Comparison of ENCODE assay signal across 24 cellular contexts in the genomic region with DNA sequence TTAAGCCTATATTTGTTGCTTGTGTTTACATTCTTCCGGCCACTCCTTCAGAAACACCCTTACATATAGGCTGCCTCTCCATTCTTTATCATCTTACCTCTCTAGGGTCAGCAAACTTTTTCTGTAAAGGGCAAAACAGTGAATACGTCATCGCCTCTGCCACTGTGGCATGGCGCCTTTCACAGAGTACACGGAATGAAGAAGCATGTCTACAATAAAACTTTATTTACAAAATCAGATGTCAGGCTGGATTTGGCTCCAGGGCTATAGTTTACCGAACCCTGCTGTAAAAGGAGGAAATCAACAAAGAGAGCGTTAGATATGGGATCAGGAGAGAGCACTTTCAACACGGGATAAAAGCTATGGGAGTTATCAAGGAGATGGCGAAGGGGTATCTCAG. TPM values are rescaled to one million over a fixed set of nuclear protein-coding genes. Genes with fewer than 3 reads are reported as not detected.
"Had no signal": no experiment of that assay in that cellular context is flagged by ENCODE, and none has a peak within 500 bp of the region (broad histone marks: within the 10 kb centered on the region; RNA-seq: fewer than 3 reads in every experiment).

No MANE protein-coding gene starts in this region.

- H3K27ac ChIP-seq: epithelial cell of prostate, esophagus squamous epithelium, left lung, lower lobe of right lung, neutrophil, ovary, right atrium auricular region had no signal

- H3K4me2 ChIP-seq: smooth muscle cell had no signal

- H3K4me1 Mint-ChIP-seq: memory B cell, naive B cell had no signal

- H3K27me3 ChIP-seq: ovary had no signal

- ATAC-seq: effector memory CD8-positive, alpha-beta T cell; left lung; lower lobe of right lung had no signal

- H3K4me3 Mint-ChIP-seq: dendritic cell treated with granulocyte-macrophage colony-stimulating factor and Interleukin-4, amounts not matched to agents 40 ng/mL and 50 ng/mL, for 4 days; effector memory CD8-positive, alpha-beta T cell; immature natural killer cell; memory B cell; mesothelial cell of epicardium; naive B cell; nephron had no signal

- H3K4me3 ChIP-seq: esophagus squamous epithelium, left lung, lower lobe of right lung, ovary, right atrium auricular region, smooth muscle cell had no signal

- H3K36me3 Mint-ChIP-seq: immature natural killer cell, memory B cell, mesothelial cell of epicardium, naive B cell had no signal

- DNase-seq: effector memory CD8-positive, alpha-beta T cell; esophagus squamous epithelium; foreskin fibroblast; immature natural killer cell; left lung; lower lobe of right lung; naive B cell; ovary; stimulated activated CD4-positive, alpha-beta T cell treated with anti-CD3 and anti-CD28 coated beads, Interleukin-2, amount 100 ng/mL, for 48 hours; stimulated activated naive CD4-positive, alpha-beta T cell treated with Interleukin-2 at 50 U/mL for 16 hours; trophoblast cell had no signal

- H3K9me3 ChIP-seq: esophagus squamous epithelium, left lung, lower lobe of right lung, neutrophil, ovary, right atrium auricular region had no signal

- H3K4me1 ChIP-seq: esophagus squamous epithelium, left lung, lower lobe of right lung, right atrium auricular region had no signal

- FAIRE-seq: colon, keratinocyte had no signal

- H3K9me3 Mint-ChIP-seq: dendritic cell treated with granulocyte-macrophage colony-stimulating factor and Interleukin-4, amounts not matched to agents 40 ng/mL and 50 ng/mL, for 4 days; effector memory CD8-positive, alpha-beta T cell; immature natural killer cell; memory B cell; mesothelial cell of epicardium; naive B cell; nephron had no signal

- H3K36me3 ChIP-seq: esophagus squamous epithelium, left lung, lower lobe of right lung, neutrophil, ovary, right atrium auricular region had no signal

- H3K27ac Mint-ChIP-seq: dendritic cell treated with granulocyte-macrophage colony-stimulating factor and Interleukin-4, amounts not matched to agents 40 ng/mL and 50 ng/mL, for 4 days; effector memory CD8-positive, alpha-beta T cell; immature natural killer cell; memory B cell; mesothelial cell of epicardium; naive B cell; nephron had no signal

RNA-seq across cellular contexts. Expression of a gene that starts 9.3 kb away (rescaled TPM):
- total RNA-seq: left lung, lower lobe of right lung, mesothelial cell of epicardium, ovary, posterior vena cava, right atrium auricular region, smooth muscle cell, urinary bladder had no signal
- polyA plus RNA-seq: keratinocyte, ovary, smooth muscle cell, thymus, urinary bladder had no signal

RNA-seq across cellular contexts. Expression of a gene that starts 39.6 kb away (rescaled TPM):
- total RNA-seq: mesothelial cell of epicardium had no signal
- polyA plus RNA-seq: keratinocyte had no signal
